10 cellular contexts compared by ENCODE assay signal in the genomic region with DNA sequence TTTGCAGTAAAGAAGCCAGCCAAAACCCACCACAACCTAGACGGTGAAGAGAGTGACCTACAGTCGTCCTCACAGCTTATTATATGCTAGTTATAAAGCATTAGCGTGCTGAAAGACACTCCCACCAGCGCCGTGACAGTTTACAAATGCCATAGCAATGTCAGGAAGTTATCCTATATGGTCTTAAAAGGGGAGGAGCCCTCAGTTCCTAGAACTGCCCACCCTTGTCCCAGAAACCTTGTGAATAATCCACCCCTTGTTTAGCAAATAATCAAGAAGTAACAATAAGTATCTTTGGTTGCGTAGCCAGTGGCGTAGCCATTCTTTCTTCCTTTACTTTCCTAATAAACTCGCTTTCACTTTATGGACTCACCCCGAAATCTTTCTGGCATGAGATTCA.
DNase-seq lines count a peak whose midpoint lies in the region; ATAC-seq, FAIRE-seq and TF ChIP-seq lines count a peak whose summit lies in the region.
"Had no signal": no experiment of that assay in that cellular context is flagged by ENCODE, and none has a peak within 500 bp of the region (broad histone marks: within the 10 kb centered on the region; RNA-seq: fewer than 3 reads in every experiment).

No MANE protein-coding gene starts in this region.

- H4K20me1 ChIP-seq in H1 (replicated peaks in 1 of 2; ENCODE audit: control insufficient read depth in 1 of 2, insufficient read depth in 2 of 2, low read length in 2 of 2): no peaks in the 10 kb centered on the region

- H3K4me2 ChIP-seq in H1 (ENCODE audit: insufficient read depth in 1 of 2, low read depth in 2 of 2, low read length in 2 of 2): peak overlapping the region; percentile 56 to 83

- no peak overlapping the region for H3K14ac ChIP-seq in H1 (ENCODE audit: insufficient read length)

- WGBS in H1 (ENCODE audit: extremely low coverage in 1 of 2, insufficient coverage in 1 of 2, insufficient read length in 1 of 2, insufficient replicate concordance in 2 of 2, low coverage in 1 of 2, low lambda C conversion rate in 2 of 2, missing lambda C conversion rate in 1 of 2), 2 experiments: 17% methylated on average over 9 of the region's 9 CpGs; no CpG with 5 or more reads in 1 of the 2 experiments

- H3K4me3 Mint-ChIP-seq in neural crest cell: peak overlapping the region; percentile 56
- H3K4me3 Mint-ChIP-seq: stimulated activated effector memory CD8-positive, alpha-beta T cell treated with anti-CD3 and anti-CD28 coated beads, Interleukin-12 subunit alpha, Interleukin-12 subunit beta, amount 100 ng/mL, for 72 hours had no signal

- no peak overlapping the region for H2BK15ac ChIP-seq in H1 (ENCODE audit: low read length)

- ATAC-seq in HG02884 (IDR thresholded peaks at IDR 0.05; ENCODE audit: unreplicated experiment): peak; percentile 9
- ATAC-seq in GM21825 (IDR thresholded peaks at IDR 0.05; ENCODE audit: unreplicated experiment): no peak
- ATAC-seq: stimulated activated effector memory CD8-positive, alpha-beta T cell treated with anti-CD3 and anti-CD28 coated beads, Interleukin-12 subunit alpha, Interleukin-12 subunit beta, amount 100 ng/mL, for 72 hours had no signal

- H4K91ac ChIP-seq in H1 (replicated peaks; ENCODE audit: insufficient read length, low read length): peak overlapping the region; percentile 68

- FAIRE-seq in H1 (lab: Jason Lieb, UNC) (no peak), GM19239 (lab: Jason Lieb, UNC) (no peak)

- H4K5ac ChIP-seq in H1 (ENCODE audit: insufficient read length, low read depth, low read length): no peak overlapping the region

- no peak for TF ChIP-seq EP300 in H1 (IDR thresholded peaks at IDR 0.05; ENCODE audit: borderline replicate concordance in 1 of 2, low read depth in 2 of 2, low read length in 2 of 2)

- peak overlapping the region in 1 of 4 experiments; percentile 40; a peak in 2 of 8 replicates for H3K4me3 ChIP-seq in H1 (ENCODE audit: extremely low read depth in 1 of 4, insufficient read depth in 2 of 4, low read depth in 3 of 4, low read length in 4 of 4)

- H3K4ac ChIP-seq in H1 (replicated peaks; ENCODE audit: insufficient read length, low read depth, low read length): peak overlapping the region; percentile 58

- H3K4me1 Mint-ChIP-seq in neural crest cell: peaks cover 39% of the 10 kb centered on the region
- H3K4me1 Mint-ChIP-seq: stimulated activated effector memory CD8-positive, alpha-beta T cell treated with anti-CD3 and anti-CD28 coated beads, Interleukin-12 subunit alpha, Interleukin-12 subunit beta, amount 100 ng/mL, for 72 hours had no signal

- TF ChIP-seq RAD21 in H1 (IDR thresholded peaks at IDR 0.05 in 1 of 2, conservative IDR thresholded peaks at IDR 0.05 in 1 of 2; ENCODE audit: low read depth in 2 of 2, low read length in 2 of 2): no peak

- H3K9me3 ChIP-seq in ES-I3 (ENCODE audit: control insufficient read depth, insufficient read depth, low read length): no peaks in the 10 kb centered on the region
- no peaks in the 10 kb centered on the region for H3K9me3 ChIP-seq in H1 (ENCODE audit: insufficient read depth in 2 of 2, low read depth in 1 of 2, low read length in 1 of 2)

- peaks cover 2% of the 10 kb centered on the region for H3K9me3 Mint-ChIP-seq in neural crest cell
- H3K9me3 Mint-ChIP-seq: stimulated activated effector memory CD8-positive, alpha-beta T cell treated with anti-CD3 and anti-CD28 coated beads, Interleukin-12 subunit alpha, Interleukin-12 subunit beta, amount 100 ng/mL, for 72 hours had no signal

- H3K27ac ChIP-seq in H1 (ENCODE audit: low read depth, low read length): peak overlapping the region; percentile 92

- TF ChIP-seq CTCF in H1 (IDR thresholded peaks at IDR 0.05; ENCODE audit: control extremely low read depth in 1 of 3, insufficient read depth in 1 of 3, low read depth in 1 of 3, low read length in 3 of 3) (no peak), neural crest cell (conservative IDR thresholded peaks at IDR 0.05) (no peak)

- H3K4me1 ChIP-seq in ES-I3 (ENCODE audit: insufficient read depth, low read length) (peaks cover 16% of the 10 kb centered on the region), H1 (replicated peaks in 1 of 4; ENCODE audit: control insufficient read depth in 3 of 4, insufficient read depth in 4 of 4, low read length in 3 of 4) (peaks cover 7 to 12% (median 10%) of the 10 kb centered on the region in 4 experiments)

- peak overlapping the region; percentile 98; the same call in 1 of the 2 replicates for H2BK12ac ChIP-seq in H1 (ENCODE audit: low read depth, low read length)

- no peaks in the 10 kb centered on the region for H3K79me1 ChIP-seq in H1 (ENCODE audit: low read depth, low read length)

- H2AFZ ChIP-seq in H1 (ENCODE audit: low read length): no peak overlapping the region

- peaks cover 0 to 17% (median 13%) of the 10 kb centered on the region in 4 experiments; a peak in 4 of 7 replicates for H3K27me3 ChIP-seq in H1 (replicated peaks in 1 of 4; ENCODE audit: control insufficient read depth in 3 of 4, extremely low read depth in 1 of 4, insufficient read depth in 3 of 4, low read length in 3 of 4)

- no peak overlapping the region for H3K23ac ChIP-seq in H1 (ENCODE audit: insufficient read length)

- H3K27me3 Mint-ChIP-seq in neural crest cell (ENCODE audit: low read depth): peaks cover 18% of the 10 kb centered on the region

- peak overlapping the region; percentile 81 for H2BK120ac ChIP-seq in H1 (replicated peaks; ENCODE audit: low read depth, low read length)

- H3K9ac ChIP-seq in ES-I3 (ENCODE audit: low read depth, low read length): peak overlapping the region; percentile 19; the same call in 1 of the 2 replicates
- peak overlapping the region in 3 of 4 experiments; percentile 51 to 63 (median 55); a peak in 5 of 7 replicates for H3K9ac ChIP-seq in H1 (replicated peaks in 1 of 4; ENCODE audit: extremely low read depth in 1 of 4, low read depth in 3 of 4, low read length in 3 of 4)

- TF ChIP-seq POLR2A in H1 (IDR thresholded peaks at IDR 0.05; ENCODE audit: control extremely low read depth in 1 of 2, low read depth in 2 of 2, low read length in 2 of 2): peak; percentile 55 to 80

- peak overlapping the region; percentile 92; the same call in 1 of the 2 replicates for H2BK20ac ChIP-seq in H1 (ENCODE audit: low read length)

- 0 out of 2 replicates have a peak, but pooled peaks cover 2% of the 10 kb centered on the region for H3K23me2 ChIP-seq in H1 (ENCODE audit: low read depth, low read length)

- peak overlapping the region; percentile 87; the same call in 1 of the 2 replicates for H2AK5ac ChIP-seq in H1 (ENCODE audit: low read depth, low read length)

- no peaks in the 10 kb centered on the region for H3K36me3 ChIP-seq in ES-I3 (ENCODE audit: insufficient read depth, low read length)
- H3K36me3 ChIP-seq in H1 (ENCODE audit: control insufficient read depth in 2 of 4, insufficient read depth in 4 of 4, low read length in 3 of 4): no peaks in the 10 kb centered on the region

- H4K8ac ChIP-seq in H1 (ENCODE audit: extremely low read depth, insufficient read depth, low read length): no peak overlapping the region

- POLR2A ChIA-PET in H1 (lab: Charles Lee; ENCODE audit: partially characterized antibody): interaction anchor here (1.3 to 1.4 kb wide), 2 partner anchors 15 to 62 kb away, joined by 3 to 5 read pairs; no protein-coding TSS in a partner anchor

- no peaks in the 10 kb centered on the region for H3K79me2 ChIP-seq in H1 (ENCODE audit: control insufficient read depth in 1 of 2, insufficient read depth in 2 of 2, low read length in 2 of 2)

- H2BK5ac ChIP-seq in H1 (ENCODE audit: low read depth, low read length): peak overlapping the region; percentile 95

- no peak for DNase-seq in H1 (ENCODE audit: low read depth in 1 of 2, low spot score in 2 of 2)
- DNase-seq in neural crest cell (ENCODE audit: low read depth, low spot score): no peak
- no peak for DNase-seq in GM19239 (ENCODE audit: insufficient read length, low spot score)
- no peak for DNase-seq in T1000 (lab: John Stamatoyannopoulos, UW)
- DNase-seq: activated CD4-positive, alpha-beta T cell treated with anti-CD3 and anti-CD28 coated beads for 1 hour; caudate nucleus had no signal

- CTCF ChIA-PET in H1 (lab: Charles Lee; ENCODE audit: partially characterized antibody): interaction anchor here (0.7 to 1.2 kb wide), 2 partner anchors 33 to 176 kb away, joined by 3 read pairs; no protein-coding TSS in a partner anchor

- no peak overlapping the region for H3K27ac Mint-ChIP-seq in neural crest cell (ENCODE audit: unreplicated experiment)
- H3K27ac Mint-ChIP-seq: stimulated activated effector memory CD8-positive, alpha-beta T cell treated with anti-CD3 and anti-CD28 coated beads, Interleukin-12 subunit alpha, Interleukin-12 subunit beta, amount 100 ng/mL, for 72 hours had no signal

- no peaks in the 10 kb centered on the region for H3K36me3 Mint-ChIP-seq in neural crest cell (ENCODE audit: low read depth)
- H3K36me3 Mint-ChIP-seq: stimulated activated effector memory CD8-positive, alpha-beta T cell treated with anti-CD3 and anti-CD28 coated beads, Interleukin-12 subunit alpha, Interleukin-12 subunit beta, amount 100 ng/mL, for 72 hours had no signal

- no peak overlapping the region for H3K56ac ChIP-seq in H1 (replicated peaks; ENCODE audit: insufficient read length, low read depth, low read length)

- H3K18ac ChIP-seq in H1 (ENCODE audit: extremely low read depth, low read length): peak overlapping the region; percentile 93

TF ChIP-seq in H1, 55 proteins besides CTCF, POLR2A, EP300 and RAD21 (continues in another document):
- TF ChIP-seq SRF (IDR thresholded peaks at IDR 0.05; ENCODE audit: low read depth, low read length) (no peak), JUND (IDR thresholded peaks at IDR 0.05; ENCODE audit: low read length) (no peak), MAX (IDR thresholded peaks at IDR 0.05) (no peak), SP1 (IDR thresholded peaks at IDR 0.05; ENCODE audit: low read depth, low read length) (no peak), TAF1 (IDR thresholded peaks at IDR 0.05; ENCODE audit: low read depth, low read length) (peak; percentile 18; the same call in 1 of the 2 replicates), YY1 (IDR thresholded peaks at IDR 0.05; ENCODE audit: low read depth, low read length) (no peak), BRCA1 (IDR thresholded peaks at IDR 0.05; ENCODE audit: low read depth, low read length) (no peak), NANOG (IDR thresholded peaks at IDR 0.05; ENCODE audit: insufficient read depth, low read depth, low read length, poor library complexity, severe bottlenecking) (no peak), POU5F1 (IDR thresholded peaks at IDR 0.05; ENCODE audit: low read depth, low read length) (no peak), KDM5A (IDR thresholded peaks at IDR 0.05; ENCODE audit: low read length) (no peak), GTF2F1 (IDR thresholded peaks at IDR 0.05; ENCODE audit: borderline replicate concordance, low read depth, low read length) (no peak)
